Comparison of ENCODE assay signal across 11 cellular contexts in genomic region chr5:54533541-54534179, GRCh38. TPM values are rescaled to one million over a fixed set of nuclear protein-coding genes. Genes with fewer than 3 reads are reported as not detected.
DNase-seq lines count a peak whose midpoint lies in the region; ATAC-seq and TF ChIP-seq lines count a peak whose summit lies in the region.
"Had no signal": no experiment of that assay in that cellular context is flagged by ENCODE, and none has a peak within 500 bp of the region (broad histone marks: within the 10 kb centered on the region; RNA-seq: fewer than 3 reads in every experiment).

No MANE protein-coding gene starts in this region.

- intact Hi-C loops in Right ventricle myocardium superior (cut with DNase I): no loop called here

- peaks cover 45% of the 10 kb centered on the region for H3K4me1 ChIP-seq in adipocyte (ENCODE audit: control insufficient read depth, insufficient read depth, low read length)

- no peaks in the 10 kb centered on the region for H3K9me3 Mint-ChIP-seq in neural crest cell
- H3K9me3 Mint-ChIP-seq: naive thymus-derived CD4-positive, alpha-beta T cell; stimulated activated naive CD8-positive, alpha-beta T cell treated with anti-CD3 and anti-CD28 coated beads, Interleukin-15, amount 100 ng/mL, for 72 hours had no signal

- H3K27ac Mint-ChIP-seq in neural crest cell (ENCODE audit: unreplicated experiment): peak overlapping the region; percentile 85
- H3K27ac Mint-ChIP-seq: stimulated activated naive CD8-positive, alpha-beta T cell treated with anti-CD3 and anti-CD28 coated beads, Interleukin-15, amount 100 ng/mL, for 72 hours had no signal

- H3K4me3 ChIP-seq in adipocyte (ENCODE audit: low read length) (no peak overlapping the region), MG63 (no peak overlapping the region)

- H3K36me3 ChIP-seq in adipocyte (ENCODE audit: control insufficient read depth, insufficient read depth, low read length, severe bottlenecking) (no peaks in the 10 kb centered on the region), MG63 (peaks cover 14% of the 10 kb centered on the region)

- no peaks in the 10 kb centered on the region for H3K27me3 Mint-ChIP-seq in neural crest cell (ENCODE audit: low read depth)
- H3K27me3 Mint-ChIP-seq: naive thymus-derived CD4-positive, alpha-beta T cell; stimulated activated naive CD8-positive, alpha-beta T cell treated with anti-CD3 and anti-CD28 coated beads, Interleukin-15, amount 100 ng/mL, for 72 hours had no signal

- H3K9ac ChIP-seq in adipocyte (ENCODE audit: low read length): peak overlapping the region; percentile 30

- peak overlapping the region; percentile 52 for H3K4me3 Mint-ChIP-seq in neural crest cell
- H3K4me3 Mint-ChIP-seq: stimulated activated naive CD8-positive, alpha-beta T cell treated with anti-CD3 and anti-CD28 coated beads, Interleukin-15, amount 100 ng/mL, for 72 hours had no signal

- H3K4me1 Mint-ChIP-seq in neural crest cell: peaks cover 33% of the 10 kb centered on the region

- H3K9me3 ChIP-seq in adipocyte (ENCODE audit: control insufficient read depth, low read length) (no peaks in the 10 kb centered on the region), MG63 (no peaks in the 10 kb centered on the region)

- peaks cover 8% of the 10 kb centered on the region for H3K36me3 Mint-ChIP-seq in neural crest cell (ENCODE audit: low read depth)

- TF ChIP-seq CTCF in neural crest cell (conservative IDR thresholded peaks at IDR 0.05): no peak

- H3K27me3 ChIP-seq in adipocyte (replicated peaks; ENCODE audit: control insufficient read depth, insufficient read depth, low read length): no peaks in the 10 kb centered on the region
- no peaks in the 10 kb centered on the region for H3K27me3 ChIP-seq in MG63

- DNase-seq in adipocyte (ENCODE audit: low read depth): peak; percentile 42
- peak; percentile 36 for DNase-seq in Right ventricle myocardium superior
- DNase-seq in neural crest cell (ENCODE audit: low read depth, low spot score): no peak
- DNase-seq in ureter (ENCODE audit: low spot score): peak; percentile 74
- no peak for DNase-seq in NCI-H345 (lab: John Stamatoyannopoulos, UW)
- DNase-seq in MG63: no peak
- DNase-seq: activated CD4-positive, alpha-beta T cell treated with anti-CD3 and anti-CD28 coated beads for 48 hours; naive thymus-derived CD4-positive, alpha-beta T cell; NCI-H69; stimulated activated naive CD8-positive, alpha-beta T cell treated with anti-CD3 and anti-CD28 coated beads, Interleukin-15, amount 100 ng/mL, for 72 hours had no signal

- peak; percentile 65 for ATAC-seq in Right ventricle myocardium superior (ENCODE audit: poor library complexity)
- ATAC-seq in HG03095 (IDR thresholded peaks at IDR 0.05; ENCODE audit: unreplicated experiment): no peak
- ATAC-seq: naive thymus-derived CD4-positive, alpha-beta T cell; stimulated activated naive CD8-positive, alpha-beta T cell treated with anti-CD3 and anti-CD28 coated beads, Interleukin-15, amount 100 ng/mL, for 72 hours had no signal

RNA-seq across cellular contexts. Expression of gene SNX18, which starts 16.1 kb away (rescaled TPM):
- total RNA-seq in Right ventricle myocardium superior: 24.9 TPM
- total RNA-seq in neural crest cell: 19.4 and 21.3 TPM in 2 replicates
- 27.8 TPM for total RNA-seq in ureter
- 40.1 and 41.3 TPM in 2 replicates for total RNA-seq in MG63 (2014; rRNA removed; shearing (Covaris generic); ENCODE audit: low replicate concordance)

Comparison
In these comparisons a context has a peak if more than half of its experiments do, and no peak if none do; other contexts are left out.
1. DNase-seq: peak in adipocyte (single experiment), Right ventricle myocardium superior (single experiment) and ureter (single experiment); none in neural crest cell (single experiment), NCI-H345 (single experiment) and MG63 (single experiment).